1 cellular context compared by ENCODE assay signal in genomic region chr9:99819484-99820329, GRCh38.
TF ChIP-seq lines count a peak whose summit lies in the region.

No MANE protein-coding gene starts in this region.

TF ChIP-seq in HepG2, 621 proteins besides CTCF, POLR2A, EP300 and RAD21 (continued from another document):
- TF ChIP-seq ZNF550 (CRISPR knock-in tag; IDR thresholded peaks at IDR 0.05; ENCODE audit: borderline replicate concordance) (peak; percentile 92), NKX3-1 (CRISPR knock-in tag; IDR thresholded peaks at IDR 0.05) (0 out of 2 replicates have a peak, but pooled peaks have one; percentile 17), ZFP37 (CRISPR knock-in tag; IDR thresholded peaks at IDR 0.05; ENCODE audit: borderline replicate concordance) (peak; percentile 21; the same call in 1 of the 2 replicates), POLR2AphosphoS5 (IDR thresholded peaks at IDR 0.05; ENCODE audit: low read depth, low read length) (0 out of 2 replicates have a peak, but pooled peaks have one; percentile 42), ZNF263 (CRISPR knock-in tag; IDR thresholded peaks at IDR 0.05) (no peak; the same call in 1 of the 2 replicates), ETV5 (CRISPR knock-in tag; IDR thresholded peaks at IDR 0.05; ENCODE audit: borderline replicate concordance) (peak; percentile 63), REL (CRISPR knock-in tag; conservative IDR thresholded peaks at IDR 0.05) (no peak), ZNF724P (CRISPR knock-in tag; IDR thresholded peaks at IDR 0.05; ENCODE audit: borderline replicate concordance) (peak; percentile 76), NFRKB (IDR thresholded peaks at IDR 0.05) (peak; percentile 64; the same call in 1 of the 2 replicates), ZBTB38 (CRISPR knock-in tag; IDR thresholded peaks at IDR 0.05) (peak; percentile 62), GATA4 (IDR thresholded peaks at IDR 0.05; ENCODE audit: borderline replicate concordance, low read depth) (no peak), ZNF607 (CRISPR knock-in tag; IDR thresholded peaks at IDR 0.05; ENCODE audit: borderline replicate concordance) (peak; percentile 33; the same call in 1 of the 2 replicates), ZBTB42 (CRISPR knock-in tag; IDR thresholded peaks at IDR 0.05) (0 out of 2 replicates have a peak, but pooled peaks have one; percentile 40), ZSCAN31 (CRISPR knock-in tag; IDR thresholded peaks at IDR 0.05; ENCODE audit: low read depth) (peak; percentile 84), HMG20A (CRISPR knock-in tag; IDR thresholded peaks at IDR 0.05; ENCODE audit: borderline replicate concordance) (0 out of 2 replicates have a peak, but pooled peaks have one; percentile 10), KDM5B (CRISPR knock-in tag; IDR thresholded peaks at IDR 0.05; ENCODE audit: borderline replicate concordance) (peak; percentile 79; the same call in 1 of the 2 replicates), ZNF703 (CRISPR knock-in tag; IDR thresholded peaks at IDR 0.05; ENCODE audit: borderline replicate concordance) (peak; percentile 73; the same call in 1 of the 2 replicates), FOXC1 (CRISPR knock-in tag; IDR thresholded peaks at IDR 0.05; ENCODE audit: borderline replicate concordance) (peak; percentile 58; the same call in 1 of the 2 replicates), ETV6 (CRISPR knock-in tag; conservative IDR thresholded peaks at IDR 0.05) (peak; percentile 42; the same call in 1 of the 2 replicates), AGO1 (IDR thresholded peaks at IDR 0.05; ENCODE audit: low read depth, low read length, poor library complexity, severe bottlenecking) (no peak), AGO2 (optimal IDR thresholded peaks at IDR 0.05; ENCODE audit: low read depth, low read length) (peak; percentile 60), CREB1 (IDR thresholded peaks at IDR 0.05) (peak; percentile 71), CREB1 (CRISPR knock-in tag; IDR thresholded peaks at IDR 0.05) (peak; percentile 77)
- TF ChIP-seq, protein P1, sequence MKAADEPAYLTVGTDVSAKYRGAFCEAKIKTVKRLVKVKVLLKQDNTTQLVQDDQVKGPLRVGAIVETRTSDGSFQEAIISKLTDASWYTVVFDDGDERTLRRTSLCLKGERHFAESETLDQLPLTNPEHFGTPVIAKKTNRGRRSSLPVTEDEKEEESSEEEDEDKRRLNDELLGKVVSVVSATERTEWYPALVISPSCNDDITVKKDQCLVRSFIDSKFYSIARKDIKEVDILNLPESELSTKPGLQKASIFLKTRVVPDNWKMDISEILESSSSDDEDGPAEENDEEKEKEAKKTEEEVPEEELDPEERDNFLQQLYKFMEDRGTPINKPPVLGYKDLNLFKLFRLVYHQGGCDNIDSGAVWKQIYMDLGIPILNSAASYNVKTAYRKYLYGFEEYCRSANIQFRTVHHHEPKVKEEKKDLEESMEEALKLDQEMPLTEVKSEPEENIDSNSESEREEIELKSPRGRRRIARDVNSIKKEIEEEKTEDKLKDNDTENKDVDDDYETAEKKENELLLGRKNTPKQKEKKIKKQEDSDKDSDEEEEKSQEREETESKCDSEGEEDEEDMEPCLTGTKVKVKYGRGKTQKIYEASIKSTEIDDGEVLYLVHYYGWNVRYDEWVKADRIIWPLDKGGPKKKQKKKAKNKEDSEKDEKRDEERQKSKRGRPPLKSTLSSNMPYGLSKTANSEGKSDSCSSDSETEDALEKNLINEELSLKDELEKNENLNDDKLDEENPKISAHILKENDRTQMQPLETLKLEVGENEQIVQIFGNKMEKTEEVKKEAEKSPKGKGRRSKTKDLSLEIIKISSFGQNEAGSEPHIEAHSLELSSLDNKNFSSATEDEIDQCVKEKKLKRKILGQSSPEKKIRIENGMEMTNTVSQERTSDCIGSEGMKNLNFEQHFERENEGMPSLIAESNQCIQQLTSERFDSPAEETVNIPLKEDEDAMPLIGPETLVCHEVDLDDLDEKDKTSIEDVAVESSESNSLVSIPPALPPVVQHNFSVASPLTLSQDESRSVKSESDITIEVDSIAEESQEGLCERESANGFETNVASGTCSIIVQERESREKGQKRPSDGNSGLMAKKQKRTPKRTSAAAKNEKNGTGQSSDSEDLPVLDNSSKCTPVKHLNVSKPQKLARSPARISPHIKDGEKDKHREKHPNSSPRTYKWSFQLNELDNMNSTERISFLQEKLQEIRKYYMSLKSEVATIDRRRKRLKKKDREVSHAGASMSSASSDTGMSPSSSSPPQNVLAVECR (CRISPR knock-in tag; IDR thresholded peaks at IDR 0.05; ENCODE audit: borderline replicate concordance) = peak; percentile 94
- TF ChIP-seq, protein P2, sequence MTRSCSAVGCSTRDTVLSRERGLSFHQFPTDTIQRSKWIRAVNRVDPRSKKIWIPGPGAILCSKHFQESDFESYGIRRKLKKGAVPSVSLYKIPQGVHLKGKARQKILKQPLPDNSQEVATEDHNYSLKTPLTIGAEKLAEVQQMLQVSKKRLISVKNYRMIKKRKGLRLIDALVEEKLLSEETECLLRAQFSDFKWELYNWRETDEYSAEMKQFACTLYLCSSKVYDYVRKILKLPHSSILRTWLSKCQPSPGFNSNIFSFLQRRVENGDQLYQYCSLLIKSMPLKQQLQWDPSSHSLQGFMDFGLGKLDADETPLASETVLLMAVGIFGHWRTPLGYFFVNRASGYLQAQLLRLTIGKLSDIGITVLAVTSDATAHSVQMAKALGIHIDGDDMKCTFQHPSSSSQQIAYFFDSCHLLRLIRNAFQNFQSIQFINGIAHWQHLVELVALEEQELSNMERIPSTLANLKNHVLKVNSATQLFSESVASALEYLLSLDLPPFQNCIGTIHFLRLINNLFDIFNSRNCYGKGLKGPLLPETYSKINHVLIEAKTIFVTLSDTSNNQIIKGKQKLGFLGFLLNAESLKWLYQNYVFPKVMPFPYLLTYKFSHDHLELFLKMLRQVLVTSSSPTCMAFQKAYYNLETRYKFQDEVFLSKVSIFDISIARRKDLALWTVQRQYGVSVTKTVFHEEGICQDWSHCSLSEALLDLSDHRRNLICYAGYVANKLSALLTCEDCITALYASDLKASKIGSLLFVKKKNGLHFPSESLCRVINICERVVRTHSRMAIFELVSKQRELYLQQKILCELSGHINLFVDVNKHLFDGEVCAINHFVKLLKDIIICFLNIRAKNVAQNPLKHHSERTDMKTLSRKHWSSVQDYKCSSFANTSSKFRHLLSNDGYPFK (CRISPR knock-in tag; IDR thresholded peaks at IDR 0.05; ENCODE audit: borderline replicate concordance) = peak; percentile 24; the same call in 1 of the 2 replicates
- TF ChIP-seq, protein P3, sequence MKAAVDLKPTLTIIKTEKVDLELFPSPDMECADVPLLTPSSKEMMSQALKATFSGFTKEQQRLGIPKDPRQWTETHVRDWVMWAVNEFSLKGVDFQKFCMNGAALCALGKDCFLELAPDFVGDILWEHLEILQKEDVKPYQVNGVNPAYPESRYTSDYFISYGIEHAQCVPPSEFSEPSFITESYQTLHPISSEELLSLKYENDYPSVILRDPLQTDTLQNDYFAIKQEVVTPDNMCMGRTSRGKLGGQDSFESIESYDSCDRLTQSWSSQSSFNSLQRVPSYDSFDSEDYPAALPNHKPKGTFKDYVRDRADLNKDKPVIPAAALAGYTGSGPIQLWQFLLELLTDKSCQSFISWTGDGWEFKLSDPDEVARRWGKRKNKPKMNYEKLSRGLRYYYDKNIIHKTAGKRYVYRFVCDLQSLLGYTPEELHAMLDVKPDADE (CRISPR knock-in tag; IDR thresholded peaks at IDR 0.05) = peak; percentile 22; the same call in 1 of the 2 replicates
